Comparison of ENCODE assay signal across 8 cellular contexts in genomic region chr22:50507421-50507990, GRCh38. TPM values are rescaled to one million over a fixed set of nuclear protein-coding genes. Genes with fewer than 3 reads are reported as not detected.
DNase-seq lines count a peak whose midpoint lies in the region; ATAC-seq and TF ChIP-seq lines count a peak whose summit lies in the region.

Gene LMF2 (minus strand): TSS chr22:50507702. CDS start chr22:50507675, 27 bp downstream.

- H3K36me3 Mint-ChIP-seq in Calu3 (ENCODE audit: insufficient read depth, unreplicated experiment): peaks cover 52% of the 10 kb centered on the region

- BruUV-seq in Calu3 (replicated peaks; lab: Mats Ljungman, UMichigan): no TSS peak

- H3K27me3 ChIP-seq in breast epithelium: no peaks in the 10 kb centered on the region

- no peak for TF ChIP-seq CTCF in Calu3 (IDR thresholded peaks at IDR 0.05; ENCODE audit: unreplicated experiment)
- TF ChIP-seq CTCF in VCaP (conservative IDR thresholded peaks at IDR 0.05): no peak
- TF ChIP-seq CTCF in breast epithelium (IDR thresholded peaks at IDR 0.05): no peak

- no peaks in the 10 kb centered on the region for H3K9me3 ChIP-seq in KOPT-K1 (ENCODE audit: insufficient read depth, low read length, poor library complexity, severe bottlenecking)
- no peaks in the 10 kb centered on the region for H3K9me3 ChIP-seq in breast epithelium

- no peaks in the 10 kb centered on the region for H3K27me3 Mint-ChIP-seq in Calu3 (ENCODE audit: unreplicated experiment)

- intact Hi-C loops in Calu3 (cut with micrococcal nuclease; ENCODE audit: unreplicated experiment): no loop called here
- intact Hi-C loops in breast epithelium (cut with DNase I; ENCODE audit: low total_unique reads): loop anchor here (10.0 kb wide), 1 partner anchor 253 kb away; the partner anchor contains the start of gene HDAC10

- peaks cover 17% of the 10 kb centered on the region for H3K4me1 Mint-ChIP-seq in Calu3 (ENCODE audit: low read depth, unreplicated experiment)

- H3K27ac Mint-ChIP-seq in Calu3 (ENCODE audit: unreplicated experiment): peak within 1 kb of the TSS; percentile 91

- peaks cover 46% of the 10 kb centered on the region for H3K36me3 ChIP-seq in KOPT-K1 (ENCODE audit: insufficient read depth, low read length)
- H3K36me3 ChIP-seq in breast epithelium: no peaks in the 10 kb centered on the region

- H3K27ac ChIP-seq in KOPT-K1 (ENCODE audit: low read depth, low read length, poor library complexity, severe bottlenecking): peak within 1 kb of the TSS; percentile 94
- H3K27ac ChIP-seq in VCaP: peak within 1 kb of the TSS; percentile 78
- peak within 1 kb of the TSS; percentile 97 to 98 for H3K27ac ChIP-seq in breast epithelium

- no peaks in the 10 kb centered on the region for H3K9me3 Mint-ChIP-seq in Calu3 (ENCODE audit: low read depth, unreplicated experiment)

- CTCF ChIA-PET in Calu3 (lab: Charles Lee): interaction anchor here (0.6 to 2.1 kb wide), 8 partner anchors 9 to 253 kb away, joined by 3 to 13 read pairs (median 4); partner anchors contain the start of genes SCO2 and SYCE3

- peak within 1 kb of the TSS; percentile 91 for H3K4me3 Mint-ChIP-seq in Calu3 (ENCODE audit: low read depth, unreplicated experiment)

- peak; percentile 91 for DNase-seq in Calu3
- peak; percentile 88 to 89 for DNase-seq in breast epithelium (ENCODE audit: low spot score in 2 of 2)
- peak; percentile 68 for DNase-seq in inferior parietal cortex (ENCODE audit: extremely low spot score)
- DNase-seq in stimulated activated CD4-positive, alpha-beta T cell treated with anti-CD3 and anti-CD28 coated beads, Interleukin-15, amount 100 ng/mL, for 1 hour (ENCODE audit: low read depth in 1 of 2, low spot score in 1 of 2): peak; percentile 94 to 95

- ATAC-seq in GM21528 (IDR thresholded peaks at IDR 0.05; ENCODE audit: low FRiP score, unreplicated experiment) (peak; percentile 46), GM18870 (IDR thresholded peaks at IDR 0.05; ENCODE audit: unreplicated experiment) (no peak)

- peaks cover 0 to 16% of the 10 kb centered on the region in 2 donors for H3K4me1 ChIP-seq in breast epithelium

- no peak for TF ChIP-seq POLR2A in breast epithelium (IDR thresholded peaks at IDR 0.05)

- peak within 1 kb of the TSS; percentile 92 to 95 (median 93) for H3K4me3 ChIP-seq in breast epithelium

RNA-seq across cellular contexts. Expression of gene LMF2, which starts in this region (rescaled TPM):
- 85.2 and 87.1 TPM in 2 replicates for total RNA-seq in Calu3 (2022)
- total RNA-seq in breast epithelium: 10 to 100 TPM; 35.7 to 54.9 (median 39.5) TPM
